In genomic region chr10:88200637-88201036, GRCh38 we compare ENCODE assay signal across 16 cellular contexts.
"Had no signal": no experiment of that assay in that cellular context is flagged by ENCODE, and none has a peak within 500 bp of the region (broad histone marks: within the 10 kb centered on the region; RNA-seq: fewer than 3 reads in every experiment).

No MANE protein-coding gene starts in this region.

- H3K27me3 Mint-ChIP-seq: central memory CD8-positive, alpha-beta T cell had no signal

- H3K27me3 ChIP-seq: gastrocnemius medialis, stomach had no signal

- H3K4me1 ChIP-seq: gastrocnemius medialis, psoas muscle, stomach had no signal

- H3K4me3 Mint-ChIP-seq: central memory CD8-positive, alpha-beta T cell; natural killer cell treated with Interleukin-12 subunit alpha and Interleukin-12 subunit beta and Interleukin-15 and Interleukin-18, amount 100 ng/mL, for 72 hours had no signal

- H3K36me3 ChIP-seq: gastrocnemius medialis, stomach had no signal

- H3K36me3 Mint-ChIP-seq: natural killer cell treated with Interleukin-12 subunit alpha and Interleukin-12 subunit beta and Interleukin-15 and Interleukin-18, amount 100 ng/mL, for 72 hours had no signal

- ATAC-seq: gastrocnemius medialis; left lobe of liver; natural killer cell treated with Interleukin-12 subunit alpha and Interleukin-12 subunit beta and Interleukin-15 and Interleukin-18, amount 100 ng/mL, for 72 hours; psoas muscle had no signal

- H3K27ac ChIP-seq: coronary artery, gastrocnemius medialis, psoas muscle, SK-N-MC, stomach had no signal

- H3K4me3 ChIP-seq: coronary artery, gastrocnemius medialis, psoas muscle, SK-N-MC, stomach had no signal

- H3K9me3 Mint-ChIP-seq: central memory CD8-positive, alpha-beta T cell had no signal

- H3K9me3 ChIP-seq: gastrocnemius medialis, psoas muscle, stomach had no signal

- H3K27ac Mint-ChIP-seq: natural killer cell treated with Interleukin-12 subunit alpha and Interleukin-12 subunit beta and Interleukin-15 and Interleukin-18, amount 100 ng/mL, for 72 hours had no signal

- DNase-seq: activated CD4-positive, alpha-beta T cell treated with anti-CD3 and anti-CD28 coated beads for 1 hour; activated CD4-positive, alpha-beta T cell treated with anti-CD3 and anti-CD28 coated beads, Interleukin-2, amount 50 U/mL, for 48 hours; activated naive CD4-positive, alpha-beta T cell treated with anti-CD3 and anti-CD28 coated beads, Interleukin-2, amount 50 U/mL, for 16 hours; effector CD4-positive, alpha-beta T cell; gastrocnemius medialis; islet precursor cell; psoas muscle; stimulated activated CD4-positive, alpha-beta T cell treated with anti-CD3 and anti-CD28 coated beads, Interleukin-1b, Interleukin-23, amount 100 ng/mL, for 48 hours; stomach; T-helper 1 cell; T1000 had no signal
